ENCODE assay signal across 8 cellular contexts in the genomic region with DNA sequence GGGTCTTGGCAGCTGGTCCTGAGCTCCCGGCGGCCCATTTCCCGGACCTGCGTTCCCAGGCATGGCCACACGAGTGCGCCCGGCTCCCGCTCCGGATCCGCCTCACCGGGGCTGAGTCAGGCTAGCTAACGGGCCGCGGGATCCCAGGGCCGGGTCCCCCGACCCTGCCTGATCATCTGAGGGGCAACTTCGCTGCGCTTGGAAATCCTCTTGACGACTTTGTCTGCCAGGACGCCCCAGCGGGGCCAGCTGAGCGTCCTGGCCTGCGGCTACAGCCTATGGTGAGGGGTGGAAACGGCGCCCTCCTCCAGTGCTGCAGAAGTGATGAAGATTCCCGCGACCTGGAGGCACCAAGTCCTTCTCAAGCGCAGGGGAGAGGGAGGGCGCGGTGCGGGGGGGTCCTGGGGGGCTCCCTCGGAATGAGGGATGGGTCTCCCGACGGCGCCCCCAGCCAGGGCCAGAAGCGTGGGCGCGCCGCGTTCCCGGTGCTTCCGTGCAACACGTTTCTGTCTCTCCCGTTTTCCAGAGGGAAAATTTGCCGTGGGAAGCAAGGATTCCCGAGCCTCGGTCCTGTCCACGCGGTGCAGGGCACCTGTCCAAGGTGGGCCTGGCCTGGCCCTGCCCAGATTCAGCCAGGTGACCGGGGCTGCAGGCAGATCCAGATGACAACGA.
A peak's percentile ranks its signal among the peaks of the same experiment; 100 is the strongest.
DNase-seq lines count a peak whose midpoint lies in the region; ATAC-seq and TF ChIP-seq lines count a peak whose summit lies in the region.

No MANE protein-coding gene starts in this region.

- H4K20me1 ChIP-seq in OCI-LY7 (ENCODE audit: insufficient read depth, low read length), result no peaks in the 10 kb centered on the region

- POLR2A ChIA-PET in OCI-LY7 (lab: Charles Lee), result no interaction called here

- no peaks in the 10 kb centered on the region for H3K9me3 ChIP-seq in OCI-LY7 (ENCODE audit: low read length)
- H3K9me3 ChIP-seq in testis, result no peaks in the 10 kb centered on the region

- H3K79me2 ChIP-seq in ACC112 (ENCODE audit: control insufficient read depth, insufficient read depth, low read length, unreplicated experiment) (no peaks in the 10 kb centered on the region), OCI-LY7 (ENCODE audit: insufficient read depth, low read depth, low read length) (no peaks in the 10 kb centered on the region)

- TF ChIP-seq CTCF in OCI-LY7 (conservative IDR thresholded peaks at IDR 0.05; ENCODE audit: low read length), result peak; percentile 71
- TF ChIP-seq CTCF in omental fat pad (IDR thresholded peaks at IDR 0.05), result peak in 1 of 3 donors; percentile 13
- TF ChIP-seq CTCF in testis (IDR thresholded peaks at IDR 0.05), result peak; percentile 30 to 81 (median 80)

- H3K4me1 ChIP-seq in ACC112 (ENCODE audit: control insufficient read depth, insufficient read depth, low read length, unreplicated experiment) (peaks cover 31% of the 10 kb centered on the region), OCI-LY7 (ENCODE audit: insufficient read depth, low read length, poor library complexity, severe bottlenecking) (no peaks in the 10 kb centered on the region), testis (peaks cover 8% of the 10 kb centered on the region)

- no TSS peak for BruUV-seq in OCI-LY7 (replicated peaks; lab: Mats Ljungman, UMichigan)

- no peaks in the 10 kb centered on the region for H3K9me2 ChIP-seq in OCI-LY7 (ENCODE audit: insufficient read depth, low read length)

- CTCF ChIA-PET in OCI-LY7 (lab: Charles Lee; ENCODE audit: unreplicated experiment), result no interaction called here

- TF ChIP-seq POLR2A in testis (IDR thresholded peaks at IDR 0.05), result no peak

- intact Hi-C loops in OCI-LY7 (cut with micrococcal nuclease; ENCODE audit: unreplicated experiment), result loop anchor here (1.0 kb wide), 1 partner anchor 176 kb away; no protein-coding TSS in a partner anchor
- intact Hi-C loops in testis (cut with DNase I; ENCODE audit: low total_unique reads), result no loop called here

- WGBS in testis, 2 donors, result 4 to 20% methylated on average over 9 to 41 of the region's 51 CpGs

- peak overlapping the region; percentile 65 for H3K4me3 ChIP-seq in ACC112 (ENCODE audit: low read depth, low read length)
- H3K4me3 ChIP-seq in OCI-LY7 (ENCODE audit: low read depth, low read length, poor library complexity, severe bottlenecking), result no peak overlapping the region
- peak overlapping the region; percentile 47 to 48 for H3K4me3 ChIP-seq in testis

- no peaks in the 10 kb centered on the region for H3K36me3 ChIP-seq in ACC112 (ENCODE audit: insufficient read depth, low read length)
- no peaks in the 10 kb centered on the region for H3K36me3 ChIP-seq in OCI-LY7 (ENCODE audit: insufficient read depth, low read length)
- no peaks in the 10 kb centered on the region for H3K36me3 ChIP-seq in testis (ENCODE audit: low read depth, missing control alignments)

- peak overlapping the region; percentile 83 for H3K27ac ChIP-seq in ACC112 (ENCODE audit: low read depth, low read length)
- no peak overlapping the region for H3K27ac ChIP-seq in OCI-LY7 (ENCODE audit: low read depth, low read length, poor library complexity, severe bottlenecking)
- no peak overlapping the region for H3K27ac ChIP-seq in testis

- ATAC-seq in GM18520 (IDR thresholded peaks at IDR 0.05; ENCODE audit: unreplicated experiment), result peak; percentile 58
- ATAC-seq in HG03064 (IDR thresholded peaks at IDR 0.05; ENCODE audit: low read depth, unreplicated experiment), result peak; percentile 73
- peak; percentile 72 for ATAC-seq in omental fat pad (ENCODE audit: low FRiP score)

- DNase-seq in OCI-LY7 (ENCODE audit: low spot score) (peak; percentile 30), foreskin melanocyte (peak; percentile 44), omental fat pad (ENCODE audit: low spot score) (peak; percentile 38), testis (peak; percentile 77)
- peak; percentile 48 for DNase-seq in activated effector memory CD4-positive, alpha-beta T cell treated with Interleukin-2 at 50 U/mL for 16 hours

- H3K27me3 ChIP-seq in ACC112 (ENCODE audit: insufficient read depth, low read length) (peaks cover 5% of the 10 kb centered on the region; the same call in 1 of the 2 replicates), testis (no peaks in the 10 kb centered on the region)

- H2AFZ ChIP-seq in ACC112 (ENCODE audit: low read length, unreplicated experiment), result peak overlapping the region; percentile 19
- H2AFZ ChIP-seq in OCI-LY7 (ENCODE audit: low read length), result no peak overlapping the region

- no peak overlapping the region for H3K4me2 ChIP-seq in OCI-LY7 (ENCODE audit: low read length)
